Comparison of ENCODE assay signal across 19 cellular contexts in the genomic region with DNA sequence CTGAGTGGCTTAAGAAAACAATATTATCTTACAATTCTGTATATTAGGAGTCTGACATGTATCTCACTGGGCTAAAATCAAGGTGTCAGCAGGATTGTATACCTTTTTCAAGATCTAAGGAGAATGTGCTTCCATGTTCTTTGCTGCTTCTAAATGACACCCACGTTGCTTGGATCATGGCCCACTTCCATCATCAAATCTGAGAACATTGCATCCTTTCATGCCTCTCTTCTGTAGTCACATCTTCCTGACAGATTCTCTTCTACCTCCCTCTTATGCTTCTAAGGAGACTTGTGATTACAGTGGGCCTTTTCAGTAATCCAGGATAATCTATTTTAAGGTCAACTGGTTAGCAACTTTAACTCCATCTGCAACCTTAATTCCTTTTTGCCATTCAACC.
"Had no signal": no experiment of that assay in that cellular context is flagged by ENCODE, and none has a peak within 500 bp of the region (broad histone marks: within the 10 kb centered on the region; RNA-seq: fewer than 3 reads in every experiment).

No MANE protein-coding gene starts in this region.

- H3K36me3 Mint-ChIP-seq: immature natural killer cell; stimulated activated memory B cell treated with anti-CD40 and anti-IgM and Interleukin-4, amounts not matched to agents 10 μg/mL and 1 μg/mL and 100 μg/mL, for 72 hours had no signal

- H3K27me3 Mint-ChIP-seq: effector memory CD8-positive, alpha-beta T cell; stimulated activated memory B cell treated with anti-CD40 and anti-IgM and Interleukin-4, amounts not matched to agents 10 μg/mL and 1 μg/mL and 100 μg/mL, for 72 hours had no signal

- H3K27ac Mint-ChIP-seq: effector memory CD8-positive, alpha-beta T cell; immature natural killer cell; naive thymus-derived CD8-positive, alpha-beta T cell; nephron progenitor cell; stimulated activated memory B cell treated with anti-CD40 and anti-IgM and Interleukin-4, amounts not matched to agents 10 μg/mL and 1 μg/mL and 100 μg/mL, for 72 hours had no signal

- H3K9me3 Mint-ChIP-seq: effector memory CD8-positive, alpha-beta T cell had no signal

- H3K4me3 Mint-ChIP-seq: effector memory CD8-positive, alpha-beta T cell; immature natural killer cell; naive thymus-derived CD8-positive, alpha-beta T cell; nephron progenitor cell; stimulated activated memory B cell treated with anti-CD40 and anti-IgM and Interleukin-4, amounts not matched to agents 10 μg/mL and 1 μg/mL and 100 μg/mL, for 72 hours had no signal

- ATAC-seq: effector memory CD8-positive, alpha-beta T cell; left ventricle myocardium superior; lower lobe of right lung; naive thymus-derived CD8-positive, alpha-beta T cell; right cardiac atrium; stimulated activated memory B cell treated with anti-CD40 and anti-IgM and Interleukin-4, amounts not matched to agents 10 μg/mL and 1 μg/mL and 100 μg/mL, for 72 hours; stimulated activated naive CD8-positive, alpha-beta T cell treated with anti-CD3 and anti-CD28 coated beads, Interleukin-15, Interleukin-2, amounts not matched to agents 100 U/mL and 50 U/mL, for 24 hours had no signal

- DNase-seq: dermis blood vessel endothelial cell; effector memory CD8-positive, alpha-beta T cell; erythroblast; esophagus squamous epithelium; hypothalamus; immature natural killer cell; left ventricle myocardium superior; lower lobe of right lung; naive thymus-derived CD8-positive, alpha-beta T cell; nephron progenitor cell; nucleus accumbens; right cardiac atrium; sigmoid colon; stimulated activated CD4-positive, alpha-beta T cell treated with anti-CD3 and anti-CD28 coated beads, Interleukin-2, amount 100 ng/mL, for 24 hours; stimulated activated CD4-positive, alpha-beta T cell treated with anti-CD3 and anti-CD28 coated beads, Interleukin-4, amount 100 ng/mL, for 4 hours; stimulated activated naive CD8-positive, alpha-beta T cell treated with anti-CD3 and anti-CD28 coated beads, Interleukin-15, Interleukin-2, amounts not matched to agents 100 U/mL and 50 U/mL, for 24 hours; substantia nigra; upper lobe of left lung had no signal

- H3K4me1 Mint-ChIP-seq: immature natural killer cell; naive thymus-derived CD8-positive, alpha-beta T cell; nephron progenitor cell; stimulated activated memory B cell treated with anti-CD40 and anti-IgM and Interleukin-4, amounts not matched to agents 10 μg/mL and 1 μg/mL and 100 μg/mL, for 72 hours had no signal
